Comparison of ENCODE assay signal across 16 cellular contexts in genomic region chr15:33964665-33965040, GRCh38. TPM values are rescaled to one million over a fixed set of nuclear protein-coding genes. Genes with fewer than 3 reads are reported as not detected.
DNase-seq lines count a peak whose midpoint lies in the region; ATAC-seq, FAIRE-seq and TF ChIP-seq lines count a peak whose summit lies in the region.
"Had no signal": no experiment of that assay in that cellular context is flagged by ENCODE, and none has a peak within 500 bp of the region (broad histone marks: within the 10 kb centered on the region; RNA-seq: fewer than 3 reads in every experiment).

No MANE protein-coding gene starts in this region.

- peaks cover 3% of the 10 kb centered on the region for H3K4me1 Mint-ChIP-seq in astrocyte (ENCODE audit: low read depth, unreplicated experiment)
- H3K4me1 Mint-ChIP-seq: CD4-positive, CD25-positive, alpha-beta regulatory T cell had no signal

- H3K27me3 ChIP-seq in IMR-90 (ENCODE audit: control insufficient read depth, insufficient read depth, low read length): no peaks in the 10 kb centered on the region
- H3K27me3 ChIP-seq in astrocyte (ENCODE audit: insufficient read depth, low read length): no peaks in the 10 kb centered on the region
- no peaks in the 10 kb centered on the region for H3K27me3 ChIP-seq in trophoblast cell (ENCODE audit: insufficient read depth, low read length)
- H3K27me3 ChIP-seq: BLaER1 had no signal

- H3K36me3 ChIP-seq in IMR-90 (ENCODE audit: control insufficient read depth, insufficient read depth, low read length): no peaks in the 10 kb centered on the region
- H3K36me3 ChIP-seq in astrocyte (ENCODE audit: insufficient read depth, low read length): no peaks in the 10 kb centered on the region
- no peaks in the 10 kb centered on the region for H3K36me3 ChIP-seq in trophoblast cell (ENCODE audit: control insufficient read depth in 1 of 2, insufficient read depth in 2 of 2, low read length in 2 of 2)
- H3K36me3 ChIP-seq: BLaER1 had no signal

- H3K4ac ChIP-seq in IMR-90 (ENCODE audit: low read depth, low read length) (no peak overlapping the region), trophoblast cell (ENCODE audit: low read depth, low read length) (no peak overlapping the region)

- H3K4me3 ChIP-seq in AG10803 (ENCODE audit: low read length) (no peak overlapping the region), IMR-90 (ENCODE audit: insufficient read depth, low read depth, low read length) (no peak overlapping the region), astrocyte (ENCODE audit: insufficient read depth, low read depth, low read length) (no peak overlapping the region), trophoblast cell (ENCODE audit: low read depth, low read length) (no peak overlapping the region)
- H3K4me3 ChIP-seq: BLaER1 had no signal

- in situ Hi-C loops in IMR-90 (cut with MboI; ENCODE audit: low sequenced_read_pairs): loop anchor here (5.0 kb wide), 1 partner anchor 227 kb away; no protein-coding TSS in a partner anchor

- no CpG with 5 or more reads among the region's 2 CpGs for WGBS in IMR-90 (ENCODE audit: extremely low coverage in 2 of 2, insufficient read length in 1 of 2), 2 experiments
- no CpG with 5 or more reads among the region's 2 CpGs for WGBS in trophoblast cell (ENCODE audit: extremely low coverage, insufficient coverage, insufficient read length)

- H4K91ac ChIP-seq in IMR-90 (ENCODE audit: insufficient read depth, low read depth, low read length): no peak overlapping the region
- no peak overlapping the region for H4K91ac ChIP-seq in trophoblast cell (ENCODE audit: low read depth, low read length)

- TF ChIP-seq RAD21 in IMR-90 (IDR thresholded peaks at IDR 0.05; ENCODE audit: low read length): no peak

- H3K9ac ChIP-seq in IMR-90 (ENCODE audit: low read depth, low read length) (no peak overlapping the region), astrocyte (ENCODE audit: low read length) (no peak overlapping the region), trophoblast cell (ENCODE audit: low read length) (no peak overlapping the region)
- H3K9ac ChIP-seq: BLaER1 had no signal

- H2AK9ac ChIP-seq in IMR-90 (replicated peaks; ENCODE audit: low read depth, low read length, poor library complexity): no peak overlapping the region

- no peak overlapping the region for H2AFZ ChIP-seq in IMR-90 (replicated peaks; ENCODE audit: low read length, poor library complexity)
- H2AFZ ChIP-seq in astrocyte (ENCODE audit: low read depth, low read length): no peak overlapping the region
- no peak overlapping the region for H2AFZ ChIP-seq in trophoblast cell (ENCODE audit: insufficient read depth, low read length, poor library complexity)

- no peak overlapping the region for H2AK5ac ChIP-seq in IMR-90 (ENCODE audit: low read depth, low read length)
- no peak overlapping the region for H2AK5ac ChIP-seq in trophoblast cell (ENCODE audit: low read length)

- no peak overlapping the region for H3K4me3 Mint-ChIP-seq in astrocyte (ENCODE audit: unreplicated experiment)
- H3K4me3 Mint-ChIP-seq: CD4-positive, CD25-positive, alpha-beta regulatory T cell; HFFc6 had no signal

- H3K14ac ChIP-seq in IMR-90 (replicated peaks; ENCODE audit: low read depth, low read length) (no peak overlapping the region), trophoblast cell (ENCODE audit: low read length) (no peak overlapping the region)

- no peak overlapping the region for H3K56ac ChIP-seq in IMR-90 (ENCODE audit: extremely low read depth, insufficient read depth, low read length)

- H2BK120ac ChIP-seq in IMR-90 (ENCODE audit: low read depth, low read length) (no peak overlapping the region), trophoblast cell (ENCODE audit: insufficient read depth, low read length, poor library complexity) (no peak overlapping the region)

- H3K9me1 ChIP-seq in IMR-90 (ENCODE audit: insufficient read depth, low read length): no peaks in the 10 kb centered on the region

- H3K27ac Mint-ChIP-seq in astrocyte (ENCODE audit: unreplicated experiment): no peak overlapping the region
- H3K27ac Mint-ChIP-seq: CD4-positive, CD25-positive, alpha-beta regulatory T cell; HFFc6 had no signal

- H4K12ac ChIP-seq in trophoblast cell (ENCODE audit: low read depth, low read length): no peak overlapping the region

- intact Hi-C loops in IMR-90 (cut with micrococcal nuclease): loop anchor here (5.0 kb wide), 3 partner anchors 112 to 227 kb away; no protein-coding TSS in a partner anchor

- FAIRE-seq in astrocyte (lab: Jason Lieb, UNC) (peak; percentile 52), GM12892 (lab: Jason Lieb, UNC) (no peak)

- no peaks in the 10 kb centered on the region for H3K27me3 Mint-ChIP-seq in astrocyte (ENCODE audit: low read depth, unreplicated experiment)
- H3K27me3 Mint-ChIP-seq: CD4-positive, CD25-positive, alpha-beta regulatory T cell had no signal

- H3K4me2 ChIP-seq in IMR-90 (ENCODE audit: low read depth, low read length): no peak overlapping the region
- no peak overlapping the region for H3K4me2 ChIP-seq in astrocyte (ENCODE audit: low read length)
- H3K4me2 ChIP-seq in trophoblast cell (ENCODE audit: low read length): no peak overlapping the region
- H3K4me2 ChIP-seq: BLaER1 had no signal

- ATAC-seq in IMR-90 (ENCODE audit: low read depth): no peak
- ATAC-seq in esophagus mucosa: no peak
- no peak for ATAC-seq in GM19328 (IDR thresholded peaks at IDR 0.05; ENCODE audit: unreplicated experiment)

- no peak overlapping the region for H2BK20ac ChIP-seq in IMR-90 (ENCODE audit: low read depth, low read length)

- no peak overlapping the region for H3K18ac ChIP-seq in IMR-90 (ENCODE audit: low read depth, low read length)
- no peak overlapping the region for H3K18ac ChIP-seq in trophoblast cell (ENCODE audit: low read length)

- H3K4me1 ChIP-seq in IMR-90 (ENCODE audit: control insufficient read depth, insufficient read depth, low read length): no peaks in the 10 kb centered on the region
- H3K4me1 ChIP-seq in astrocyte (ENCODE audit: insufficient read depth, low read length): no peaks in the 10 kb centered on the region
- H3K4me1 ChIP-seq in trophoblast cell (ENCODE audit: control insufficient read depth in 1 of 2, insufficient read depth in 2 of 2, low read length in 2 of 2): no peaks in the 10 kb centered on the region
- H3K4me1 ChIP-seq: BLaER1 had no signal

- CTCF ChIA-PET in IMR-90 (lab: Yijun Ruan, JAX): interaction anchor here (0.6 to 1.4 kb wide), 7 partner anchors 12 to 251 kb away, joined by 3 to 8 read pairs (median 3); no protein-coding TSS in a partner anchor

- H2BK15ac ChIP-seq in IMR-90 (ENCODE audit: low read depth, low read length): no peak overlapping the region

- H4K8ac ChIP-seq in IMR-90 (ENCODE audit: low read depth in 2 of 2, low read length in 2 of 2): no peak overlapping the region
- H4K8ac ChIP-seq in trophoblast cell (ENCODE audit: low read depth, low read length): no peak overlapping the region

- no TSS peak for BruUV-seq in IMR-90 (replicated peaks; lab: Mats Ljungman, UMichigan)

- H3K9me3 ChIP-seq in IMR-90 (ENCODE audit: control insufficient read depth, insufficient read depth, low read length) (no peaks in the 10 kb centered on the region), astrocyte (ENCODE audit: insufficient read depth, low read depth, low read length) (no peaks in the 10 kb centered on the region), trophoblast cell (ENCODE audit: insufficient read depth, low read depth, low read length) (peaks cover 2% of the 10 kb centered on the region)
- H3K9me3 ChIP-seq: BLaER1 had no signal

- no peak for TF ChIP-seq CTCF in AG10803 (conservative IDR thresholded peaks at IDR 0.05; ENCODE audit: low read length)
- no peak for TF ChIP-seq CTCF in IMR-90 (conservative IDR thresholded peaks at IDR 0.05; ENCODE audit: low read depth, low read length)
- TF ChIP-seq CTCF in astrocyte (IDR thresholded peaks at IDR 0.05; ENCODE audit: insufficient read depth, low read depth, low read length): no peak

- no peak overlapping the region for H4K5ac ChIP-seq in IMR-90 (ENCODE audit: low read depth, low read length)

- no peaks in the 10 kb centered on the region for H3K9me3 Mint-ChIP-seq in astrocyte (ENCODE audit: unreplicated experiment)
- H3K9me3 Mint-ChIP-seq: CD4-positive, CD25-positive, alpha-beta regulatory T cell; HFFc6 had no signal

- DNase-seq in AG10803 (ENCODE audit: low read depth): peak; percentile 21
- DNase-seq in IMR-90: peak; percentile 12
- peak; percentile 55 for DNase-seq in astrocyte (ENCODE audit: low read depth)
- peak; percentile 58 to 85 for DNase-seq in trophoblast cell
- DNase-seq in stimulated activated CD4-positive, alpha-beta T cell treated with anti-CD3 and anti-CD28 coated beads, Interleukin-4, amount 100 ng/mL, for 4 hours: no peak
- DNase-seq in GM12892 (ENCODE audit: insufficient read length): no peak
- DNase-seq: DMS 273 treated with DMSO at 0.1 percent for 48 hours had no signal

- H4K20me1 ChIP-seq in IMR-90 (ENCODE audit: insufficient read depth, low read length) (0 out of 2 replicates have a peak, but pooled peaks cover under 1% of the 10 kb centered on the region), astrocyte (ENCODE audit: insufficient read depth, low read length) (peaks cover 6% of the 10 kb centered on the region)
- H4K20me1 ChIP-seq: BLaER1 had no signal

- H2BK5ac ChIP-seq in IMR-90 (ENCODE audit: low read depth, low read length, poor library complexity, severe bottlenecking) (no peak overlapping the region), trophoblast cell (ENCODE audit: low read depth, low read length, poor library complexity) (no peak overlapping the region)

- dilution Hi-C loops in IMR-90 (cut with HindIII; ENCODE audit: low sequenced_read_pairs, unreplicated experiment): no loop called here

- no peak overlapping the region for H2BK12ac ChIP-seq in trophoblast cell (ENCODE audit: low read length)

- H3K79me1 ChIP-seq in IMR-90 (ENCODE audit: low read depth in 1 of 2, low read length in 2 of 2): no peaks in the 10 kb centered on the region; a peak in 1 of 4 replicates
- no peaks in the 10 kb centered on the region for H3K79me1 ChIP-seq in trophoblast cell (ENCODE audit: low read length)

- POLR2A ChIA-PET in IMR-90 (lab: Charles Lee; ENCODE audit: unreplicated experiment): no interaction called here

- H3K27ac ChIP-seq in IMR-90 (ENCODE audit: insufficient read depth, low read length) (no peak overlapping the region), astrocyte (ENCODE audit: low read depth, low read length) (no peak overlapping the region), trophoblast cell (ENCODE audit: low read depth, low read length) (no peak overlapping the region)
- H3K27ac ChIP-seq: BLaER1, HL-60 had no signal

- TF ChIP-seq POLR2A in IMR-90 (IDR thresholded peaks at IDR 0.05; ENCODE audit: low read depth, low read length) (no peak), GM12892 (IDR thresholded peaks at IDR 0.05; ENCODE audit: low read depth, low read length) (no peak)

- no peaks in the 10 kb centered on the region for H3K36me3 Mint-ChIP-seq in astrocyte (ENCODE audit: low read depth, unreplicated experiment)
- H3K36me3 Mint-ChIP-seq: CD4-positive, CD25-positive, alpha-beta regulatory T cell had no signal

- peaks cover 3% of the 10 kb centered on the region for H3K79me2 ChIP-seq in astrocyte (ENCODE audit: insufficient read depth, low read length)
- H3K79me2 ChIP-seq in trophoblast cell (ENCODE audit: control insufficient read depth, insufficient read depth, low read length, poor library complexity): no peaks in the 10 kb centered on the region

- H3K23ac ChIP-seq in IMR-90 (ENCODE audit: low read depth, low read length): no peak overlapping the region
- no peak overlapping the region for H3K23ac ChIP-seq in trophoblast cell (ENCODE audit: low read length)

RNA-seq across cellular contexts. Expression of gene CHRM5, which starts 3.6 kb away (rescaled TPM):
- under 0.01 TPM in 2 replicates for total RNA-seq in IMR-90 (2012; rRNA removed)
- 0.03 and 0.04 TPM in 2 replicates for polyA plus RNA-seq in IMR-90 (2012; rRNA removed)
- polyA plus RNA-seq in IMR-90 (2012; cell fraction: cytosol; rRNA removed): 0.02 and 0.05 TPM in 2 replicates
- polyA plus RNA-seq in IMR-90 (2012; cell fraction: nucleus; rRNA removed; ENCODE audit: low replicate concordance): 0.01 and 0.03 TPM in 2 replicates
- total RNA-seq in astrocyte: 0.07 TPM in 1 of 2 replicates, not detected in the other
- 0.01 TPM in 1 of 2 replicates, not detected in the other for polyA plus RNA-seq in trophoblast cell (2013)
- 0.06 TPM for polyA plus RNA-seq in GM12892 (2012; ENCODE audit: missing spikeins)
- not detected for total RNA-seq in esophagus mucosa
- total RNA-seq: A673; CD4-positive, CD25-positive, alpha-beta regulatory T cell; Daoy; H4 had no signal
- polyA plus RNA-seq: CD4-positive, CD25-positive, alpha-beta regulatory T cell had no signal

Comparison
In these comparisons a context has a peak if more than half of its experiments do, and no peak if none do; other contexts are left out.
1. DNase-seq: peak in AG10803 (single experiment), IMR-90 (single experiment), astrocyte (single experiment) and trophoblast cell (2 of 2); none in stimulated activated CD4-positive, alpha-beta T cell treated with anti-CD3 and anti-CD28 coated beads, Interleukin-4, amount 100 ng/mL, for 4 hours (0 of 2) and GM12892 (single experiment).